Comparison of ENCODE assay signal across 18 cellular contexts in genomic region chr7:131194070-131194865, GRCh38.
A peak's percentile ranks its signal among the peaks of the same experiment; 100 is the strongest.
DNase-seq lines count a peak whose midpoint lies in the region; ATAC-seq and TF ChIP-seq lines count a peak whose summit lies in the region.
"Had no signal": no experiment of that assay in that cellular context is flagged by ENCODE, and none has a peak within 500 bp of the region (broad histone marks: within the 10 kb centered on the region; RNA-seq: fewer than 3 reads in every experiment).

No MANE protein-coding gene starts in this region.

- peak overlapping the region; percentile 48 for H3K27ac ChIP-seq in PC-3 (ENCODE audit: low read length)
- no peak overlapping the region for H3K27ac ChIP-seq in stomach
- H3K27ac ChIP-seq: GM23248, prostate gland, SJCRH30 had no signal

- WGBS in stomach, 5 donors: 74 to 79% (median 77%) methylated on average over 7 of the region's 7 CpGs

- H3F3A ChIP-seq in PC-3 (ENCODE audit: low read length, unreplicated experiment): peaks cover 6% of the 10 kb centered on the region

- H3K4me1 ChIP-seq in PC-3 (ENCODE audit: insufficient read depth, low read length): peaks cover 46% of the 10 kb centered on the region
- peaks cover 0 to 6% (median 0%) of the 10 kb centered on the region in 4 donors for H3K4me1 ChIP-seq in stomach
- H3K4me1 ChIP-seq: prostate gland, SJCRH30 had no signal

- POLR2A ChIA-PET in PC-3 (lab: Charles Lee; ENCODE audit: unreplicated experiment): no interaction called here

- no TSS peak for BruUV-seq in PC-3 (replicated peaks; lab: Mats Ljungman, UMichigan)

- no peaks in the 10 kb centered on the region for H3K27me3 ChIP-seq in PC-3 (ENCODE audit: low read length)
- H3K27me3 ChIP-seq in stomach: no peaks in the 10 kb centered on the region
- H3K27me3 ChIP-seq: MG63, SJCRH30 had no signal

- intact Hi-C loops in PC-3 (cut with micrococcal nuclease) (no loop called here), stomach (cut with DNase I; ENCODE audit: low total_unique reads) (no loop called here)

- TF ChIP-seq CTCF in PC-3 (conservative IDR thresholded peaks at IDR 0.05; ENCODE audit: low read depth, low read length) (no peak), fibroblast of the aortic adventitia (IDR thresholded peaks at IDR 0.05; ENCODE audit: insufficient read depth, low read length) (no peak), stomach (IDR thresholded peaks at IDR 0.05) (no peak)

- H3K79me2 ChIP-seq in PC-3 (ENCODE audit: low read length): no peaks in the 10 kb centered on the region

- peaks cover 31% of the 10 kb centered on the region for H3K4me1 Mint-ChIP-seq in stimulated activated effector memory CD8-positive, alpha-beta T cell treated with anti-CD3 and anti-CD28 coated beads, Interleukin-12 subunit alpha, Interleukin-12 subunit beta, amount 100 ng/mL, for 72 hours

- H3K4me3 ChIP-seq in PC-3 (ENCODE audit: low read length) (no peak overlapping the region), fibroblast of the aortic adventitia (ENCODE audit: low read depth, low read length) (no peak overlapping the region), stomach (no peak overlapping the region)
- H3K4me3 ChIP-seq: GM23248, MG63, prostate gland, SJCRH30 had no signal

- ATAC-seq in PC-3: no peak
- ATAC-seq in stimulated activated effector memory CD8-positive, alpha-beta T cell treated with anti-CD3 and anti-CD28 coated beads, Interleukin-12 subunit alpha, Interleukin-12 subunit beta, amount 100 ng/mL, for 72 hours: no peak

- no peak overlapping the region for H3K4me2 ChIP-seq in PC-3 (ENCODE audit: low read length)

- DNase-seq in NCI-H1105 treated with DMSO at 0.1 percent for 48 hours (lab: John Stamatoyannopoulos, UW) (peak; percentile 28), PC-3 (peak; percentile 52), fibroblast of the aortic adventitia (ENCODE audit: low read depth) (peak; percentile 13), stomach (no peak)
- DNase-seq in activated CD4-positive, alpha-beta T cell treated with anti-CD3 and anti-CD28 coated beads, Interleukin-2, amount 50 U/mL, for 48 hours: no peak
- DNase-seq in effector CD4-positive, alpha-beta T cell: no peak
- DNase-seq in stimulated activated effector memory CD8-positive, alpha-beta T cell treated with anti-CD3 and anti-CD28 coated beads, Interleukin-12 subunit alpha, Interleukin-12 subunit beta, amount 100 ng/mL, for 72 hours (ENCODE audit: low spot score in 2 of 2): no peak
- DNase-seq: activated CD4-positive, alpha-beta T cell treated with anti-CD3 and anti-CD28 coated beads for 1 hour; activated effector memory CD4-positive, alpha-beta T cell treated with Interleukin-2 at 50 U/mL for 16 hours; amniotic stem cell; caudate nucleus; effector memory CD4-positive, alpha-beta T cell; GM23248; hippocampal formation; MG63; SJCRH30 had no signal

- H3K9me3 ChIP-seq in PC-3 (ENCODE audit: low read length): no peaks in the 10 kb centered on the region
- no peaks in the 10 kb centered on the region for H3K9me3 ChIP-seq in stomach
- H3K9me3 ChIP-seq: MG63, prostate gland, SJCRH30 had no signal

- TF ChIP-seq RAD21 in Ishikawa (IDR thresholded peaks at IDR 0.05; ENCODE audit: low read depth): no peak

- H4K20me1 ChIP-seq in PC-3 (ENCODE audit: low read length): no peaks in the 10 kb centered on the region

- TF ChIP-seq EP300 in Ishikawa (IDR thresholded peaks at IDR 0.05; ENCODE audit: borderline replicate concordance) (no peak), stomach (IDR thresholded peaks at IDR 0.05) (no peak)

- TF ChIP-seq POLR2A in stomach (IDR thresholded peaks at IDR 0.05): no peak

- H3K36me3 ChIP-seq in PC-3 (ENCODE audit: low read depth, low read length): no peaks in the 10 kb centered on the region
- H3K36me3 ChIP-seq in stomach: no peaks in the 10 kb centered on the region
- H3K36me3 ChIP-seq: MG63, prostate gland, SJCRH30 had no signal

- no peak overlapping the region for H3K27ac Mint-ChIP-seq in stimulated activated effector memory CD8-positive, alpha-beta T cell treated with anti-CD3 and anti-CD28 coated beads, Interleukin-12 subunit alpha, Interleukin-12 subunit beta, amount 100 ng/mL, for 72 hours

- H3K4me3 Mint-ChIP-seq in stimulated activated effector memory CD8-positive, alpha-beta T cell treated with anti-CD3 and anti-CD28 coated beads, Interleukin-12 subunit alpha, Interleukin-12 subunit beta, amount 100 ng/mL, for 72 hours: no peak overlapping the region

- no peaks in the 10 kb centered on the region for H3K9me3 Mint-ChIP-seq in stimulated activated effector memory CD8-positive, alpha-beta T cell treated with anti-CD3 and anti-CD28 coated beads, Interleukin-12 subunit alpha, Interleukin-12 subunit beta, amount 100 ng/mL, for 72 hours

- CTCF ChIA-PET in PC-3 (lab: Charles Lee): no interaction called here

- no peak overlapping the region for H3K9ac ChIP-seq in PC-3 (ENCODE audit: low read length)
- H3K9ac ChIP-seq: GM23248 had no signal

- H3K36me3 Mint-ChIP-seq in stimulated activated effector memory CD8-positive, alpha-beta T cell treated with anti-CD3 and anti-CD28 coated beads, Interleukin-12 subunit alpha, Interleukin-12 subunit beta, amount 100 ng/mL, for 72 hours: peaks cover 5% of the 10 kb centered on the region

- no peaks in the 10 kb centered on the region for H3K9me2 ChIP-seq in PC-3 (replicated peaks; ENCODE audit: low read length)

- no peak overlapping the region for H2AFZ ChIP-seq in PC-3 (ENCODE audit: low read length)
- H2AFZ ChIP-seq: GM23248 had no signal

TF ChIP-seq in Ishikawa, 13 proteins besides CTCF, POLR2A, EP300 and RAD21:
- TF ChIP-seq USF1 (IDR thresholded peaks at IDR 0.05) (no peak), CEBPB (IDR thresholded peaks at IDR 0.05) (peak; percentile 58; the same call in 1 of the 2 replicates)

Comparison
In these comparisons a context has a peak if more than half of its experiments do, and no peak if none do; other contexts are left out.
1. DNase-seq: peak in NCI-H1105 treated with DMSO at 0.1 percent for 48 hours (single experiment), PC-3 (single experiment) and fibroblast of the aortic adventitia (single experiment); none in activated CD4-positive, alpha-beta T cell treated with anti-CD3 and anti-CD28 coated beads, Interleukin-2, amount 50 U/mL, for 48 hours (0 of 2), stomach (single experiment), effector CD4-positive, alpha-beta T cell (single experiment) and stimulated activated effector memory CD8-positive, alpha-beta T cell treated with anti-CD3 and anti-CD28 coated beads, Interleukin-12 subunit alpha, Interleukin-12 subunit beta, amount 100 ng/mL, for 72 hours (0 of 2).